Comparison of ENCODE assay signal across 14 cellular contexts in the genomic region with DNA sequence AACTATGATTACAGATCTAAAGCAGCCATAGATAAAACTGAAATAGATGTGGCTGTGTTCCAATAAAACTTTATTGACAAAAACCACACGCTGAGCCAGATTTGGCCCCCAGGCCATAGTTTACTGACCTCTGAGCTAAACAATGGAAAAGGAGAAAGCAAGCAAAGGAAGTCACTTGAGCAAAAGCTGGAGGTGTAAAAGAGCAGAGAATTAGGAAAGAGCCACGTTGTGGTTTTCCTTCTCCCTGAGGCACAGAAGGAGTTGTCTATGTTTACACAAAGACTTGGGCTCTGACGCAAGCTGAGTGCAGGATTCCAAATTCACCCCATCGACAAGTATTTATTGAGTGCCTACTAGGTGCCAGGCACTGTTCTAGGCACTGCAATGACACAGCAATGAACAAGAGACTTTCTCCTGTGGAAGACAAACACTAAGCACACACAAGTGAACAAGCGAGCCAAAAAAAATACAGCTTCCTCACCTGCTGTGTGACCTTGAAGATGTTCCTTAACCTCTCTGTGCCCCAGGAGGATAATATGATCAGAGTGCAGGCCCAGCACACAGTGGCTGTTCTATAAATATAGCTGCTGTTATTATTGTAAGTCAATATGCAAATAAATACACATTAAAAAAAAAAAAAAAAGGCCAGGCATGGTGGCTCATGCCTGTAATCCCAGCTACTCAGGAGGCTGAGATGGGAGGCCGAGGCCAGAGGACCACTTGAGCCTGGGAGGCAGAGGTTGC.
DNase-seq lines count a peak whose midpoint lies in the region; ATAC-seq and TF ChIP-seq lines count a peak whose summit lies in the region.
"Had no signal": no experiment of that assay in that cellular context is flagged by ENCODE, and none has a peak within 500 bp of the region (broad histone marks: within the 10 kb centered on the region; RNA-seq: fewer than 3 reads in every experiment).

No MANE protein-coding gene starts in this region.

- peaks cover 5 to 25% of the 10 kb centered on the region in 2 donors for H3K4me1 ChIP-seq in thyroid gland
- H3K4me1 ChIP-seq: pancreas had no signal

- peak overlapping the region; percentile 59 to 80 for H3K27ac Mint-ChIP-seq in stimulated activated naive CD8-positive, alpha-beta T cell treated with anti-CD3 and anti-CD28 coated beads, Interleukin-15, amount 100 ng/mL, for 72 hours
- H3K27ac Mint-ChIP-seq: activated CD8-positive, alpha-beta memory T cell treated with anti-CD3 and anti-CD28 coated beads, Interleukin-2, amount 10 ng/mL, durations not matched to agents 7 days and 5 days had no signal

- ATAC-seq in stimulated activated naive CD8-positive, alpha-beta T cell treated with anti-CD3 and anti-CD28 coated beads, Interleukin-15, amount 100 ng/mL, for 72 hours, result no peak
- no peak for ATAC-seq in stimulated activated naive CD8-positive, alpha-beta T cell treated with anti-CD3 and anti-CD28 coated beads, Interleukin-15, Interleukin-2, amounts not matched to agents 100 U/mL and 50 U/mL, for 24 hours
- ATAC-seq: activated CD8-positive, alpha-beta memory T cell treated with anti-CD3 and anti-CD28 coated beads, Interleukin-2, amount 10 ng/mL, durations not matched to agents 7 days and 5 days; pancreas had no signal

- peaks cover 2% of the 10 kb centered on the region for H3K4me1 Mint-ChIP-seq in stimulated activated naive CD8-positive, alpha-beta T cell treated with anti-CD3 and anti-CD28 coated beads, Interleukin-15, amount 100 ng/mL, for 72 hours

- no peak overlapping the region for H3K4me3 Mint-ChIP-seq in stimulated activated naive CD8-positive, alpha-beta T cell treated with anti-CD3 and anti-CD28 coated beads, Interleukin-15, amount 100 ng/mL, for 72 hours
- H3K4me3 Mint-ChIP-seq: activated CD8-positive, alpha-beta memory T cell treated with anti-CD3 and anti-CD28 coated beads, Interleukin-2, amount 10 ng/mL, durations not matched to agents 7 days and 5 days had no signal

- no peak overlapping the region for H3K27ac ChIP-seq in thyroid gland
- H3K27ac ChIP-seq: pancreas, suprapubic skin had no signal

- no peaks in the 10 kb centered on the region for H3K9me3 Mint-ChIP-seq in stimulated activated naive CD8-positive, alpha-beta T cell treated with anti-CD3 and anti-CD28 coated beads, Interleukin-15, amount 100 ng/mL, for 72 hours

- H3K9me3 ChIP-seq in thyroid gland, result no peaks in the 10 kb centered on the region
- H3K9me3 ChIP-seq: pancreas, suprapubic skin had no signal

- H3K4me3 ChIP-seq in thyroid gland (replicated peaks in 1 of 3), result no peak overlapping the region
- H3K4me3 ChIP-seq: pancreas, suprapubic skin had no signal

- 58 to 64% methylated on average over 6 of the region's 6 CpGs for WGBS in thyroid gland, 2 donors

- intact Hi-C loops in thyroid gland (cut with DNase I), result no loop called here

- TF ChIP-seq CTCF in thyroid gland (IDR thresholded peaks at IDR 0.05), result no peak

- DNase-seq in stimulated activated naive CD8-positive, alpha-beta T cell treated with anti-CD3 and anti-CD28 coated beads, Interleukin-15, amount 100 ng/mL, for 72 hours, result no peak
- DNase-seq in stimulated activated naive CD8-positive, alpha-beta T cell treated with anti-CD3 and anti-CD28 coated beads, Interleukin-15, Interleukin-2, amounts not matched to agents 100 U/mL and 50 U/mL, for 24 hours, result no peak
- DNase-seq in RPMI8226 (peak; percentile 26), fibroblast of gingiva (ENCODE audit: low read depth) (peak; percentile 90), kidney glomerular epithelial cell (lab: John Stamatoyannopoulos, UW) (no peak), thyroid gland (no peak)
- DNase-seq in activated T-cell treated with anti-CD3 and anti-CD28 coated beads, Interleukin-2, amount 50 U/mL, for 48 hours, result no peak
- no peak for DNase-seq in activated T-cell treated with anti-CD3 and anti-CD28 coated beads, Interleukin-2, amount 50 U/mL, for 1 hour
- DNase-seq: activated CD8-positive, alpha-beta memory T cell treated with anti-CD3 and anti-CD28 coated beads, Interleukin-2, amount 10 ng/mL, durations not matched to agents 7 days and 5 days; anterior cingulate cortex; NCI-H2171; pancreas; stimulated activated CD4-positive, alpha-beta T cell treated with anti-CD3 and anti-CD28 coated beads, Interleukin-4, amount 100 ng/mL, for 1 hour had no signal

- H3K27me3 Mint-ChIP-seq in stimulated activated naive CD8-positive, alpha-beta T cell treated with anti-CD3 and anti-CD28 coated beads, Interleukin-15, amount 100 ng/mL, for 72 hours, result peaks cover 16% of the 10 kb centered on the region

- H3K27me3 ChIP-seq in thyroid gland, result no peaks in the 10 kb centered on the region
- H3K27me3 ChIP-seq: pancreas, suprapubic skin had no signal

- H3K36me3 ChIP-seq in thyroid gland, result no peaks in the 10 kb centered on the region
- H3K36me3 ChIP-seq: pancreas, suprapubic skin had no signal

- no peak for TF ChIP-seq POLR2A in thyroid gland (IDR thresholded peaks at IDR 0.05)

Comparison
In these comparisons a context has a peak if more than half of its experiments do, and no peak if none do; other contexts are left out.
1. DNase-seq: peak in RPMI8226 (single experiment) and fibroblast of gingiva (single experiment); none in stimulated activated naive CD8-positive, alpha-beta T cell treated with anti-CD3 and anti-CD28 coated beads, Interleukin-15, amount 100 ng/mL, for 72 hours (0 of 2), stimulated activated naive CD8-positive, alpha-beta T cell treated with anti-CD3 and anti-CD28 coated beads, Interleukin-15, Interleukin-2, amounts not matched to agents 100 U/mL and 50 U/mL, for 24 hours (single experiment), activated T-cell treated with anti-CD3 and anti-CD28 coated beads, Interleukin-2, amount 50 U/mL, for 48 hours (0 of 2), kidney glomerular epithelial cell (single experiment), activated T-cell treated with anti-CD3 and anti-CD28 coated beads, Interleukin-2, amount 50 U/mL, for 1 hour (single experiment) and thyroid gland (0 of 2).